In genomic region chr22:50673231-50674126, GRCh38 we compare ENCODE assay signal across 1 cellular context.
TF ChIP-seq lines count a peak whose summit lies in the region.

No MANE protein-coding gene starts in this region.

TF ChIP-seq in IMR-90, 13 proteins besides CTCF, POLR2A, EP300 and RAD21 (continued from another document):
- TF ChIP-seq USF2 (IDR thresholded peaks at IDR 0.05; ENCODE audit: low read depth, low read length), result no peak
- no peak for TF ChIP-seq RFX5 (IDR thresholded peaks at IDR 0.05; ENCODE audit: low read depth, low read length)
- no peak for TF ChIP-seq RCOR1 (IDR thresholded peaks at IDR 0.05; ENCODE audit: insufficient replicate concordance, low read length)
- TF ChIP-seq CHD1 (IDR thresholded peaks at IDR 0.05; ENCODE audit: low read depth, low read length), result no peak
- TF ChIP-seq BHLHE40 (IDR thresholded peaks at IDR 0.05; ENCODE audit: low read depth, low read length), result no peak
- TF ChIP-seq ELK1 (IDR thresholded peaks at IDR 0.05; ENCODE audit: borderline replicate concordance, low read depth, low read length), result no peak
- TF ChIP-seq MAFK (IDR thresholded peaks at IDR 0.05; ENCODE audit: low read depth, low read length), result no peak
- no peak for TF ChIP-seq NFE2L2 (IDR thresholded peaks at IDR 0.05; ENCODE audit: low read depth, low read length)
